In the genomic region with DNA sequence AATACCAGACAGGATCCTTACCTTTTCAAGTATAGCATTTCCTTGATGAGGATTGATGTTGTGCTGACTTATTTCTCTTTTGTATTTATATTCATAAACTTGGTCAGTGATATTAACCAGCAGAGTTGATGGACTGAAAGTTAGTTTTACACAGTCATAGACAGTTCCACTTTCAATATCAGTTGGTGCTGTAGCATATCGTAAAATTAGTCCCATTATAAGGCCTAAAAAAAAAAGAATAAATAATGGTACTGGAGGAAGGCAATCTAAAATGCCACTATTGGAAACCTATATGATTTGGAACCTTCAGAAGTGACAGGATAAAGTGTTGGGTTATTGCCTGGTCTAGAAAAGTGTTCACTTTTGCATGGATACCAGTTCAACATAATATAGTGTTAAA, we compare ENCODE assay signal across 9 cellular contexts. TPM values are rescaled to one million over a fixed set of nuclear protein-coding genes. Genes with fewer than 3 reads are reported as not detected.
A peak's percentile ranks its signal among the peaks of the same experiment; 100 is the strongest.
DNase-seq lines count a peak whose midpoint lies in the region; ATAC-seq and TF ChIP-seq lines count a peak whose summit lies in the region.
"Had no signal": no experiment of that assay in that cellular context is flagged by ENCODE, and none has a peak within 500 bp of the region (broad histone marks: within the 10 kb centered on the region; RNA-seq: fewer than 3 reads in every experiment).

No MANE protein-coding gene starts in this region.

- no peak overlapping the region for H3K4me3 Mint-ChIP-seq in natural killer cell

- H3K27me3 Mint-ChIP-seq in natural killer cell (ENCODE audit: low read depth in 2 of 2) = no peaks in the 10 kb centered on the region

- H3K36me3 Mint-ChIP-seq in natural killer cell = no peaks in the 10 kb centered on the region

- H3K4me1 Mint-ChIP-seq in natural killer cell = peaks cover 19 to 27% of the 10 kb centered on the region in 2 donors

- ATAC-seq in GM18909 (IDR thresholded peaks at IDR 0.05; ENCODE audit: poor library complexity, unreplicated experiment) (peak; percentile 83), GM21619 (IDR thresholded peaks at IDR 0.05; ENCODE audit: unreplicated experiment) (peak; percentile 74), HG03159 (IDR thresholded peaks at IDR 0.05; ENCODE audit: unreplicated experiment) (peak; percentile 84), natural killer cell (peak in 2 of 3 donors; percentile 39 to 48)

- DNase-seq in natural killer cell = no peak
- DNase-seq in mucosa of gallbladder (ENCODE audit: low spot score) = no peak
- no peak for DNase-seq in cerebellar nuclear complex (lab: John Stamatoyannopoulos, UW)
- DNase-seq in AG20443 (ENCODE audit: low spot score) = no peak
- DNase-seq: activated T-cell treated with anti-CD3 and anti-CD28 coated beads for 4 hours, NCI-H524 treated with DMSO at 0.1 percent for 48 hours had no signal

- TF ChIP-seq CTCF in natural killer cell (IDR thresholded peaks at IDR 0.05) = no peak

- intact Hi-C loops in natural killer cell (cut with micrococcal nuclease) = no loop called here

- no peaks in the 10 kb centered on the region for H3K9me3 Mint-ChIP-seq in natural killer cell

- peak overlapping the region in 1 of 2 donors; percentile 39 for H3K27ac Mint-ChIP-seq in natural killer cell

RNA-seq across cellular contexts. Expression of gene SLC9A9, which starts 16.3 kb away (rescaled TPM):
- total RNA-seq in natural killer cell = 10 to 100 TPM; 24.0 to 29.1 (median 27.2) TPM
- 12.2 TPM for total RNA-seq in mucosa of gallbladder
